14 cellular contexts compared by ENCODE assay signal in the genomic region with DNA sequence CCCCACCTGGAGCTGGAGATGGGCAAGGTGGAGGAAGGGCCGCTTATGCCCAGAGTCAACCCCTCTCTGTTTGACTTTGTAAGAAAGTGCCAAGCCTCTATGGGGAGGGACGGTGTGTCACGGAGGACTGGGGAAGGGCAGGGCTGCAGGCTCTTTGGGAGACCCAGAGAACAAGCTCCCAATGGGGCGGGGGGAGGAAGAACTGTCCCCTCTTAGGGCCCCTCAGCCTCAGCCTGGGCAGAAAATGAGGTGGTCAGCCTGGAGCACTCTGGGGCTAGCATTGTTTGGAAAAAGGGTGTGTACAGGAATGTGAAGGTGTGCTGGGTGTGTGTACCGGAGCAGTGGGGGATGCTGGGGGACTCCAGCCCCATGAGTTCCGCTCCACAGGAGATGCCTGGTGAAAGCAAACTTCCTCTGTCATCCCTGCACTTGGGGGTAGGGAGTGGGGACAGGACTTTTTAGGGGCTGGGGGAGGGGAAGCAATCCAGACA. TPM values are rescaled to one million over a fixed set of nuclear protein-coding genes. Genes with fewer than 3 reads are reported as not detected.
DNase-seq lines count a peak whose midpoint lies in the region; ATAC-seq and TF ChIP-seq lines count a peak whose summit lies in the region.
"Had no signal": no experiment of that assay in that cellular context is flagged by ENCODE, and none has a peak within 500 bp of the region (broad histone marks: within the 10 kb centered on the region; RNA-seq: fewer than 3 reads in every experiment).

No MANE protein-coding gene starts in this region.

- H3K27me3 ChIP-seq in H7 (ENCODE audit: control insufficient read depth, insufficient read depth, low read length) (0 out of 2 replicates have a peak, but pooled peaks cover 1% of the 10 kb centered on the region), Panc1 (ENCODE audit: control insufficient read depth, insufficient read depth, low read length) (no peaks in the 10 kb centered on the region), iPS-18a (ENCODE audit: control insufficient read depth, insufficient read depth, low read length) (no peaks in the 10 kb centered on the region), neuronal stem cell (ENCODE audit: control insufficient read depth in 3 of 3, insufficient read depth in 3 of 3, low read depth in 1 of 3, low read length in 3 of 3) (no peaks in the 10 kb centered on the region)
- H3K27me3 ChIP-seq: brain microvascular endothelial cell had no signal

- ATAC-seq in Panc1: no peak

- no peak overlapping the region for H4K8ac ChIP-seq in neuronal stem cell (ENCODE audit: low read depth, low read length)

- H3K27ac ChIP-seq in Panc1 (ENCODE audit: low read length) (peak overlapping the region; percentile 17; the same call in 1 of the 2 replicates), iPS-18a (ENCODE audit: low read length) (peak overlapping the region; percentile 33), neuronal stem cell (replicated peaks; ENCODE audit: low read length) (peak overlapping the region; percentile 29)
- H3K27ac ChIP-seq: brain microvascular endothelial cell had no signal

- H3K9ac ChIP-seq in iPS-18a (ENCODE audit: low read length): no peak overlapping the region
- no peak overlapping the region for H3K9ac ChIP-seq in neuronal stem cell (ENCODE audit: low read depth, low read length, poor library complexity)

- POLR2A ChIA-PET in Panc1 (lab: Charles Lee): no interaction called here

- H3K4me3 ChIP-seq in H7 (ENCODE audit: insufficient read depth, low read depth, low read length) (peak overlapping the region; percentile 16; the same call in 1 of the 2 replicates), Panc1 (ENCODE audit: low read depth in 2 of 2, low read length in 2 of 2) (no peak overlapping the region), iPS-18a (ENCODE audit: low read length) (peak overlapping the region; percentile 80), neuronal stem cell (ENCODE audit: low read length in 2 of 2) (peak overlapping the region; percentile 68 to 90)

- CTCF ChIA-PET in Panc1 (lab: Charles Lee): no interaction called here

- no peak overlapping the region for H4K91ac ChIP-seq in neuronal stem cell (ENCODE audit: low read depth, low read length, poor library complexity)

- H3K18ac ChIP-seq in neuronal stem cell (ENCODE audit: low read length): peak overlapping the region; percentile 84

- peak overlapping the region; percentile 11 for H3K23ac ChIP-seq in neuronal stem cell (ENCODE audit: low read depth, low read length, poor library complexity)

- peak overlapping the region; percentile 23 for H2AK5ac ChIP-seq in neuronal stem cell (ENCODE audit: low read depth, low read length)

- peaks cover 26% of the 10 kb centered on the region for H3K4me1 ChIP-seq in Panc1 (ENCODE audit: control insufficient read depth, insufficient read depth, low read length)
- H3K4me1 ChIP-seq in iPS-18a (ENCODE audit: control insufficient read depth, low read depth, low read length): peaks cover 54% of the 10 kb centered on the region
- peaks cover 31 to 45% of the 10 kb centered on the region in 2 donors for H3K4me1 ChIP-seq in neuronal stem cell (ENCODE audit: control insufficient read depth in 2 of 2, insufficient read depth in 1 of 2, low read depth in 1 of 2, low read length in 2 of 2)

- H3K79me1 ChIP-seq in neuronal stem cell (ENCODE audit: low read depth, low read length): peaks cover 15% of the 10 kb centered on the region

- no peak for DNase-seq in H7
- no peak for DNase-seq in Panc1 (ENCODE audit: low read depth, low spot score)
- no peak for DNase-seq in neuronal stem cell (ENCODE audit: low spot score)
- DNase-seq in HPDE6-E6E7 (ENCODE audit: extremely low spot score): no peak
- DNase-seq in DMS53 treated with DMSO at 0.1 percent for 48 hours (lab: John Stamatoyannopoulos, UW; ENCODE audit: unreplicated experiment): no peak
- no peak for DNase-seq in effector CD8-positive, alpha-beta T cell (lab: John Stamatoyannopoulos, UW)
- DNase-seq in SHP77 (lab: John Stamatoyannopoulos, UW): no peak
- DNase-seq: activated naive CD4-positive, alpha-beta T cell; brain microvascular endothelial cell; DMS53; KBM-7; NCI-H2029 treated with DMSO at 0.1 percent for 48 hours had no signal

- peak overlapping the region; percentile 54 for H3K4me2 ChIP-seq in neuronal stem cell (ENCODE audit: insufficient read depth, low read length, poor library complexity, severe bottlenecking)

- in situ Hi-C loops in Panc1 (cut with HindIII; ENCODE audit: low pct_unique_long_range_greater_than_20kb, low sequenced_read_pairs): no loop called here

- no peak overlapping the region for H2BK120ac ChIP-seq in neuronal stem cell (ENCODE audit: low read depth, low read length)

- no peaks in the 10 kb centered on the region for H3K9me3 ChIP-seq in Panc1 (ENCODE audit: control insufficient read depth, insufficient read depth, low read depth, low read length)
- no peaks in the 10 kb centered on the region for H3K9me3 ChIP-seq in iPS-18a (ENCODE audit: control insufficient read depth, low read depth, low read length)
- H3K9me3 ChIP-seq in neuronal stem cell (replicated peaks in 1 of 2; ENCODE audit: control insufficient read depth in 2 of 2, insufficient read depth in 1 of 2, low read depth in 1 of 2, low read length in 2 of 2): no peaks in the 10 kb centered on the region

- H2BK12ac ChIP-seq in neuronal stem cell (ENCODE audit: low read length): no peak overlapping the region

- H2AFZ ChIP-seq in neuronal stem cell (ENCODE audit: low read length): no peak overlapping the region

- no peak for TF ChIP-seq CTCF in Panc1 (IDR thresholded peaks at IDR 0.05)

- no CpG with 5 or more reads among the region's 6 CpGs for WGBS in neuronal stem cell (ENCODE audit: extremely low coverage in 2 of 2, insufficient read length in 2 of 2, insufficient replicate concordance in 1 of 2), 2 donors

- H3K36me3 ChIP-seq in H7 (replicated peaks; ENCODE audit: control insufficient read depth, insufficient read depth, low read length) (peaks cover 2% of the 10 kb centered on the region), Panc1 (ENCODE audit: control insufficient read depth, insufficient read depth, low read length) (no peaks in the 10 kb centered on the region), iPS-18a (ENCODE audit: control insufficient read depth, low read depth, low read length) (peaks cover 3% of the 10 kb centered on the region), neuronal stem cell (replicated peaks in 1 of 2; ENCODE audit: control insufficient read depth in 2 of 2, insufficient read depth in 2 of 2, low read length in 2 of 2) (peaks cover 3 to 55% of the 10 kb centered on the region in 2 donors)
- H3K36me3 ChIP-seq: brain microvascular endothelial cell had no signal

- peak overlapping the region; percentile 35 for H2BK5ac ChIP-seq in neuronal stem cell (ENCODE audit: low read length)

- no TSS peak for BruUV-seq in Panc1 (replicated peaks; lab: Mats Ljungman, UMichigan)

- H2BK15ac ChIP-seq in neuronal stem cell (ENCODE audit: low read length): no peak overlapping the region

- no peak overlapping the region for H3K4ac ChIP-seq in neuronal stem cell (ENCODE audit: low read length)

- intact Hi-C loops in Panc1 (cut with micrococcal nuclease; ENCODE audit: unreplicated experiment): no loop called here

- no peak overlapping the region for H3K14ac ChIP-seq in neuronal stem cell (ENCODE audit: low read length)

RNA-seq across cellular contexts. Expression of a gene that starts 1.2 kb away (rescaled TPM):
- total RNA-seq in H7 (2014; rRNA removed; shearing (Covaris generic)): 44.5 and 53.8 TPM in 2 replicates
- 3.6 TPM for total RNA-seq in Panc1 (2021; ENCODE audit: unreplicated experiment)
- polyA plus RNA-seq in Panc1 (2012; ENCODE audit: insufficient read length): 3.3 TPM
- 30.9 TPM for polyA plus RNA-seq in neuronal stem cell (2013, experiment 1 of 2)
- 29.8 TPM for polyA plus RNA-seq in neuronal stem cell (2013, experiment 2 of 2)

RNA-seq across cellular contexts. Expression of a gene that starts 20.7 kb away (rescaled TPM):
- total RNA-seq in H7 (2014; rRNA removed; shearing (Covaris generic)): not detected in 2 replicates
- total RNA-seq in Panc1 (2021; ENCODE audit: unreplicated experiment): not detected
- polyA plus RNA-seq in Panc1 (2012; ENCODE audit: insufficient read length): not detected
- not detected for polyA plus RNA-seq in neuronal stem cell (2013, experiment 1 of 2)
- polyA plus RNA-seq in neuronal stem cell (2013, experiment 2 of 2): not detected
- total RNA-seq: glomerular endothelial cell had no signal

Comparison
In these comparisons a context has a peak if more than half of its experiments do, and no peak if none do; other contexts are left out.
1. H3K4me3 ChIP-seq: peak in H7 (single experiment), iPS-18a (single experiment) and neuronal stem cell (2 of 2); none in Panc1 (0 of 2).
2. Peak in every context shown above with its lines, with median percentiles within 50 percentile points of each other: H3K27ac ChIP-seq.